ENCODE assay signal across 1 cellular context in the genomic region with DNA sequence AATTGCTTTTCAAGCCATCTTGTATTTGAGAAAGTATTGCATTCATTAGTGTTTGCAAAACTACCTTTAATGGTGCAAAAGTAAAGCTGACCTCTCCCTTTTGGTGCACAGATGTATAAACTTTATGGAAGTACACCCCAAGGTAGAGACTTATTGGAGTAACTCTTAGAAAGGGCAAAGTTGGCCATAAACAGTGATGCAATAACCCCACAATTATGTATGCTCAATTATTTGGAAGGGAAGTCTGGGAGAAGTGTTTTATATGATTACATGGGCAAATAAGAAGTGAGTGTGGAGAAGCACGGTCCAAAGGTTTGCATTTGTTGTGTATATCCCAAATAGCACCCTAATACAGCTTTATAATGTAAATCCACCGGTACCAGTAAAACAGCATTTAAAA.
TF ChIP-seq lines count a peak whose summit lies in the region.

No MANE protein-coding gene starts in this region.

TF ChIP-seq in H1, 55 proteins besides CTCF, POLR2A, EP300 and RAD21 (continued from another document):
- no peak for TF ChIP-seq SP1 (IDR thresholded peaks at IDR 0.05; ENCODE audit: low read depth, low read length)
- TF ChIP-seq CEBPB (IDR thresholded peaks at IDR 0.05; ENCODE audit: low read depth, low read length): no peak
- no peak for TF ChIP-seq ZNF274 (IDR thresholded peaks at IDR 0.05; ENCODE audit: borderline replicate concordance, extremely low read depth, low read length)
- TF ChIP-seq TAF7 (optimal IDR thresholded peaks at IDR 0.05; ENCODE audit: borderline replicate concordance, low read depth, low read length): no peak
- TF ChIP-seq JUND (IDR thresholded peaks at IDR 0.05; ENCODE audit: low read length): no peak
- no peak for TF ChIP-seq YY1 (IDR thresholded peaks at IDR 0.05; ENCODE audit: low read depth, low read length)
- no peak for TF ChIP-seq SP2 (IDR thresholded peaks at IDR 0.05; ENCODE audit: low read length)
- no peak for TF ChIP-seq KDM5A (IDR thresholded peaks at IDR 0.05; ENCODE audit: low read length)
- TF ChIP-seq BACH1 (IDR thresholded peaks at IDR 0.05; ENCODE audit: low read length): no peak
- TF ChIP-seq, protein P1, sequence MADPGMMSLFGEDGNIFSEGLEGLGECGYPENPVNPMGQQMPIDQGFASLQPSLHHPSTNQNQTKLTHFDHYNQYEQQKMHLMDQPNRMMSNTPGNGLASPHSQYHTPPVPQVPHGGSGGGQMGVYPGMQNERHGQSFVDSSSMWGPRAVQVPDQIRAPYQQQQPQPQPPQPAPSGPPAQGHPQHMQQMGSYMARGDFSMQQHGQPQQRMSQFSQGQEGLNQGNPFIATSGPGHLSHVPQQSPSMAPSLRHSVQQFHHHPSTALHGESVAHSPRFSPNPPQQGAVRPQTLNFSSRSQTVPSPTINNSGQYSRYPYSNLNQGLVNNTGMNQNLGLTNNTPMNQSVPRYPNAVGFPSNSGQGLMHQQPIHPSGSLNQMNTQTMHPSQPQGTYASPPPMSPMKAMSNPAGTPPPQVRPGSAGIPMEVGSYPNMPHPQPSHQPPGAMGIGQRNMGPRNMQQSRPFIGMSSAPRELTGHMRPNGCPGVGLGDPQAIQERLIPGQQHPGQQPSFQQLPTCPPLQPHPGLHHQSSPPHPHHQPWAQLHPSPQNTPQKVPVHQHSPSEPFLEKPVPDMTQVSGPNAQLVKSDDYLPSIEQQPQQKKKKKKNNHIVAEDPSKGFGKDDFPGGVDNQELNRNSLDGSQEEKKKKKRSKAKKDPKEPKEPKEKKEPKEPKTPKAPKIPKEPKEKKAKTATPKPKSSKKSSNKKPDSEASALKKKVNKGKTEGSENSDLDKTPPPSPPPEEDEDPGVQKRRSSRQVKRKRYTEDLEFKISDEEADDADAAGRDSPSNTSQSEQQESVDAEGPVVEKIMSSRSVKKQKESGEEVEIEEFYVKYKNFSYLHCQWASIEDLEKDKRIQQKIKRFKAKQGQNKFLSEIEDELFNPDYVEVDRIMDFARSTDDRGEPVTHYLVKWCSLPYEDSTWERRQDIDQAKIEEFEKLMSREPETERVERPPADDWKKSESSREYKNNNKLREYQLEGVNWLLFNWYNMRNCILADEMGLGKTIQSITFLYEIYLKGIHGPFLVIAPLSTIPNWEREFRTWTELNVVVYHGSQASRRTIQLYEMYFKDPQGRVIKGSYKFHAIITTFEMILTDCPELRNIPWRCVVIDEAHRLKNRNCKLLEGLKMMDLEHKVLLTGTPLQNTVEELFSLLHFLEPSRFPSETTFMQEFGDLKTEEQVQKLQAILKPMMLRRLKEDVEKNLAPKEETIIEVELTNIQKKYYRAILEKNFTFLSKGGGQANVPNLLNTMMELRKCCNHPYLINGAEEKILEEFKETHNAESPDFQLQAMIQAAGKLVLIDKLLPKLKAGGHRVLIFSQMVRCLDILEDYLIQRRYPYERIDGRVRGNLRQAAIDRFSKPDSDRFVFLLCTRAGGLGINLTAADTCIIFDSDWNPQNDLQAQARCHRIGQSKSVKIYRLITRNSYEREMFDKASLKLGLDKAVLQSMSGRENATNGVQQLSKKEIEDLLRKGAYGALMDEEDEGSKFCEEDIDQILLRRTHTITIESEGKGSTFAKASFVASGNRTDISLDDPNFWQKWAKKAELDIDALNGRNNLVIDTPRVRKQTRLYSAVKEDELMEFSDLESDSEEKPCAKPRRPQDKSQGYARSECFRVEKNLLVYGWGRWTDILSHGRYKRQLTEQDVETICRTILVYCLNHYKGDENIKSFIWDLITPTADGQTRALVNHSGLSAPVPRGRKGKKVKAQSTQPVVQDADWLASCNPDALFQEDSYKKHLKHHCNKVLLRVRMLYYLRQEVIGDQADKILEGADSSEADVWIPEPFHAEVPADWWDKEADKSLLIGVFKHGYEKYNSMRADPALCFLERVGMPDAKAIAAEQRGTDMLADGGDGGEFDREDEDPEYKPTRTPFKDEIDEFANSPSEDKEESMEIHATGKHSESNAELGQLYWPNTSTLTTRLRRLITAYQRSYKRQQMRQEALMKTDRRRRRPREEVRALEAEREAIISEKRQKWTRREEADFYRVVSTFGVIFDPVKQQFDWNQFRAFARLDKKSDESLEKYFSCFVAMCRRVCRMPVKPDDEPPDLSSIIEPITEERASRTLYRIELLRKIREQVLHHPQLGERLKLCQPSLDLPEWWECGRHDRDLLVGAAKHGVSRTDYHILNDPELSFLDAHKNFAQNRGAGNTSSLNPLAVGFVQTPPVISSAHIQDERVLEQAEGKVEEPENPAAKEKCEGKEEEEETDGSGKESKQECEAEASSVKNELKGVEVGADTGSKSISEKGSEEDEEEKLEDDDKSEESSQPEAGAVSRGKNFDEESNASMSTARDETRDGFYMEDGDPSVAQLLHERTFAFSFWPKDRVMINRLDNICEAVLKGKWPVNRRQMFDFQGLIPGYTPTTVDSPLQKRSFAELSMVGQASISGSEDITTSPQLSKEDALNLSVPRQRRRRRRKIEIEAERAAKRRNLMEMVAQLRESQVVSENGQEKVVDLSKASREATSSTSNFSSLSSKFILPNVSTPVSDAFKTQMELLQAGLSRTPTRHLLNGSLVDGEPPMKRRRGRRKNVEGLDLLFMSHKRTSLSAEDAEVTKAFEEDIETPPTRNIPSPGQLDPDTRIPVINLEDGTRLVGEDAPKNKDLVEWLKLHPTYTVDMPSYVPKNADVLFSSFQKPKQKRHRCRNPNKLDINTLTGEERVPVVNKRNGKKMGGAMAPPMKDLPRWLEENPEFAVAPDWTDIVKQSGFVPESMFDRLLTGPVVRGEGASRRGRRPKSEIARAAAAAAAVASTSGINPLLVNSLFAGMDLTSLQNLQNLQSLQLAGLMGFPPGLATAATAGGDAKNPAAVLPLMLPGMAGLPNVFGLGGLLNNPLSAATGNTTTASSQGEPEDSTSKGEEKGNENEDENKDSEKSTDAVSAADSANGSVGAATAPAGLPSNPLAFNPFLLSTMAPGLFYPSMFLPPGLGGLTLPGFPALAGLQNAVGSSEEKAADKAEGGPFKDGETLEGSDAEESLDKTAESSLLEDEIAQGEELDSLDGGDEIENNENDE (IDR thresholded peaks at IDR 0.05; ENCODE audit: insufficient replicate concordance, low read length): no peak
TF ChIP-seq in H1: peak in this region for 0.
